7 cellular contexts compared by ENCODE assay signal in genomic region chr9:97889941-97890557, GRCh38. TPM values are rescaled to one million over a fixed set of nuclear protein-coding genes. Genes with fewer than 3 reads are reported as not detected.
A peak's percentile ranks its signal among the peaks of the same experiment; 100 is the strongest.
DNase-seq lines count a peak whose midpoint lies in the region; ATAC-seq, FAIRE-seq and TF ChIP-seq lines count a peak whose summit lies in the region.

No MANE protein-coding gene starts in this region.

- CTCF ChIA-PET in PC-9 (lab: Charles Lee), result interaction anchor here (0.8 to 1.5 kb wide), 3 partner anchors 10 to 1342 kb away, joined by 3 to 4 read pairs (median 3); no protein-coding TSS in a partner anchor
- CTCF ChIA-PET in activated naive CD4-positive, alpha-beta T cell treated with anti-CD3 and anti-CD28 coated beads for 36 hours (lab: Charles Lee), result interaction anchor here (0.6 to 9.9 kb wide), 32 partner anchors 10 to 373 kb away, joined by 3 to 170 read pairs (median 4); partner anchors contain the start of gene TRMO

- 0 out of 2 replicates have a peak, but pooled peaks cover 6% of the 10 kb centered on the region for H3K4me1 ChIP-seq in PC-9 (replicated peaks; ENCODE audit: insufficient read depth)

- no peaks in the 10 kb centered on the region for H3K27me3 Mint-ChIP-seq in activated naive CD4-positive, alpha-beta T cell treated with anti-CD3 and anti-CD28 coated beads for 36 hours (ENCODE audit: low read depth)
- H3K27me3 Mint-ChIP-seq in immature natural killer cell (ENCODE audit: low read depth in 3 of 3), result peaks cover 1 to 4% (median 3%) of the 10 kb centered on the region in 3 donors

- no peaks in the 10 kb centered on the region for H3K36me3 ChIP-seq in PC-9 (ENCODE audit: low read depth)

- peak; percentile 79 for TF ChIP-seq CTCF in PC-9 (conservative IDR thresholded peaks at IDR 0.05)

- H3K4me3 ChIP-seq in PC-9, result no peak overlapping the region

- no peak overlapping the region for H3K27ac ChIP-seq in PC-9

- ATAC-seq in GM18907 (IDR thresholded peaks at IDR 0.05; ENCODE audit: unreplicated experiment), result no peak

- H3K36me3 Mint-ChIP-seq in activated naive CD4-positive, alpha-beta T cell treated with anti-CD3 and anti-CD28 coated beads for 36 hours (ENCODE audit: low read depth), result no peaks in the 10 kb centered on the region
- peaks cover 0 to 4% (median 0%) of the 10 kb centered on the region in 3 donors for H3K36me3 Mint-ChIP-seq in immature natural killer cell

- H3K4me3 Mint-ChIP-seq in activated naive CD4-positive, alpha-beta T cell treated with anti-CD3 and anti-CD28 coated beads for 36 hours, result no peak overlapping the region
- no peak overlapping the region for H3K4me3 Mint-ChIP-seq in immature natural killer cell

- no peaks in the 10 kb centered on the region for H3K9me3 ChIP-seq in PC-9 (ENCODE audit: insufficient read depth, low read depth)

- peaks cover 16% of the 10 kb centered on the region for H3K4me1 Mint-ChIP-seq in activated naive CD4-positive, alpha-beta T cell treated with anti-CD3 and anti-CD28 coated beads for 36 hours (ENCODE audit: low read depth)
- no peaks in the 10 kb centered on the region for H3K4me1 Mint-ChIP-seq in immature natural killer cell

- no peaks in the 10 kb centered on the region for H4K20me1 ChIP-seq in PC-9 (ENCODE audit: insufficient read depth)

- intact Hi-C loops in PC-9 (cut with micrococcal nuclease; ENCODE audit: unreplicated experiment), result no loop called here
- intact Hi-C loops in activated naive CD4-positive, alpha-beta T cell treated with anti-CD3 and anti-CD28 coated beads for 36 hours (cut with micrococcal nuclease), result loop anchor here (1.0 to 2.0 kb wide), 4 partner anchors 11 to 179 kb away; partner anchors contain the start of gene TRMO

- DNase-seq in GM12892 (ENCODE audit: insufficient read length) (peak; percentile 28), PC-9 (peak in 1 of 2 experiments; percentile 33), immature natural killer cell (peak; percentile 32 to 36 (median 36)), hippocampal formation (lab: John Stamatoyannopoulos, UW) (no peak)
- peak; percentile 86 for DNase-seq in activated naive CD4-positive, alpha-beta T cell treated with anti-CD3 and anti-CD28 coated beads for 36 hours
- DNase-seq in stimulated activated CD8-positive, alpha-beta memory T cell treated with anti-CD3 and anti-CD28 coated beads, Interleukin-4, amount 100 ng/mL, for 48 hours, result peak; percentile 85

- no peaks in the 10 kb centered on the region for H3K27me3 ChIP-seq in PC-9 (ENCODE audit: insufficient read depth, low read depth)

- no peaks in the 10 kb centered on the region for H3K9me2 ChIP-seq in PC-9 (ENCODE audit: insufficient read depth)

- no peak for TF ChIP-seq POLR2A in GM12892 (IDR thresholded peaks at IDR 0.05; ENCODE audit: low read depth, low read length)

- H3K27ac Mint-ChIP-seq in activated naive CD4-positive, alpha-beta T cell treated with anti-CD3 and anti-CD28 coated beads for 36 hours, result no peak overlapping the region
- H3K27ac Mint-ChIP-seq in immature natural killer cell, result peak overlapping the region in 1 of 6 donors; percentile 7

- no TSS peak for BruUV-seq in PC-9 (replicated peaks; lab: Mats Ljungman, UMichigan)

- H3K79me2 ChIP-seq in PC-9 (ENCODE audit: low read depth), result no peaks in the 10 kb centered on the region

- FAIRE-seq in GM12892 (lab: Jason Lieb, UNC), result no peak

- POLR2A ChIA-PET in PC-9 (lab: Charles Lee; ENCODE audit: unreplicated experiment), result no interaction called here

- 0 out of 2 replicates have a peak, but pooled peaks cover 4% of the 10 kb centered on the region for H3F3A ChIP-seq in PC-9 (ENCODE audit: insufficient read depth, low read depth)

- H2AFZ ChIP-seq in PC-9, result no peak overlapping the region

- no peak overlapping the region for H3K4me2 ChIP-seq in PC-9

- H3K9me3 Mint-ChIP-seq in activated naive CD4-positive, alpha-beta T cell treated with anti-CD3 and anti-CD28 coated beads for 36 hours, result peaks cover 3% of the 10 kb centered on the region
- H3K9me3 Mint-ChIP-seq in immature natural killer cell, result no peaks in the 10 kb centered on the region

RNA-seq across cellular contexts. Expression of gene TRMO, which starts 32.3 kb away (rescaled TPM):
- polyA plus RNA-seq in GM12892 (2012; ENCODE audit: missing spikeins), result 7.7 TPM
- total RNA-seq in PC-9 (2021), result 12.0 and 15.8 TPM in 2 replicates
- 10 to 100 TPM; 10.7 to 10.8 TPM for total RNA-seq in activated naive CD4-positive, alpha-beta T cell treated with anti-CD3 and anti-CD28 coated beads for 36 hours
- polyA plus RNA-seq in immature natural killer cell, result 10 to 100 TPM in 1 of 3 donors, 1 to 10 TPM in 2; 5.9 to 11.4 (median 7.9) TPM

RNA-seq across cellular contexts. Expression of gene FOXE1, which starts 37.0 kb away (rescaled TPM):
- not detected for polyA plus RNA-seq in GM12892 (2012; ENCODE audit: missing spikeins)
- 5.7 and 7.7 TPM in 2 replicates for total RNA-seq in PC-9 (2021)
- total RNA-seq in activated naive CD4-positive, alpha-beta T cell treated with anti-CD3 and anti-CD28 coated beads for 36 hours, result under 1 TPM; 0.10 TPM
- polyA plus RNA-seq in immature natural killer cell, result not detected

RNA-seq across cellular contexts. Expression of gene HEMGN, which starts 47.9 kb away (rescaled TPM):
- polyA plus RNA-seq in GM12892 (2012; ENCODE audit: missing spikeins), result not detected
- total RNA-seq in PC-9 (2021), result not detected in 2 replicates
- total RNA-seq in activated naive CD4-positive, alpha-beta T cell treated with anti-CD3 and anti-CD28 coated beads for 36 hours, result 1 to 10 TPM; 1.8 to 1.9 TPM
- 1 to 10 TPM in 1 of 3 donors, under 1 TPM in 2; 0.77 to 1.8 (median 0.97) TPM for polyA plus RNA-seq in immature natural killer cell

Comparison
In these comparisons a context has a peak if more than half of its experiments do, and no peak if none do; other contexts are left out.
1. DNase-seq: peak in GM12892 (single experiment), activated naive CD4-positive, alpha-beta T cell treated with anti-CD3 and anti-CD28 coated beads for 36 hours (single experiment), immature natural killer cell (3 of 3) and stimulated activated CD8-positive, alpha-beta memory T cell treated with anti-CD3 and anti-CD28 coated beads, Interleukin-4, amount 100 ng/mL, for 48 hours (single experiment); none in hippocampal formation (0 of 2).